ENCODE assay signal across 22 cellular contexts in the genomic region with DNA sequence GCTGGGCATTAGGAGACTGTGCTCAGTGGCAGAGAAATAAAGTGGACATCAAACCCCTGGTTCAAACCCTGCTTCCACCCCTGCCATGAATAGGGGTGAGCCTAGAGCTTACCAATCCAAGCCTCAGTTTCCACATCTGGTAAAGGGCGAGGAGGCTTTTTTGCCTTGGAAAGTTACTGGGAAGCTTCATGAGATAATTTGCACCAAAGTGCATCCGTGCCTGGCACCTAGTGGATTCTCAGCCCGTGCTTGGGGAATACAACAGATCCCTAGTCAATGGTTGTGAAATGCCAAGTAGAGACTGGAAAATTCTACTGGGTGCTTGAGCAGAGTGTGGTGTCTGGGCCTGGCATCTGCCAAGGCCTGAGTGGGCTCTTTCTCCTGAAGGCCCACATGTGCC.
DNase-seq lines count a peak whose midpoint lies in the region; ATAC-seq and TF ChIP-seq lines count a peak whose summit lies in the region.
"Had no signal": no experiment of that assay in that cellular context is flagged by ENCODE, and none has a peak within 500 bp of the region (broad histone marks: within the 10 kb centered on the region; RNA-seq: fewer than 3 reads in every experiment).

No MANE protein-coding gene starts in this region.

- intact Hi-C loops in esophagus muscularis mucosa (cut with DNase I), result no loop called here

- peak; percentile 17 for DNase-seq in activated effector memory CD4-positive, alpha-beta T cell treated with anti-CD3 and anti-CD28 coated beads, Interleukin-2, amount 50 U/mL, for 16 hours
- no peak for DNase-seq in activated effector memory CD4-positive, alpha-beta T cell treated with Interleukin-2 at 50 U/mL for 16 hours
- DNase-seq in pons (ENCODE audit: low spot score) (peak; percentile 46), suprapubic skin (ENCODE audit: low spot score in 2 of 2) (peak; percentile 10 to 24), NCI-H2196 (lab: John Stamatoyannopoulos, UW; ENCODE audit: unreplicated experiment) (no peak), esophagus muscularis mucosa (ENCODE audit: extremely low spot score) (no peak)
- DNase-seq: ACHN; AML-193; BE2C; CD8-positive, alpha-beta memory T cell; DMS 273 treated with DMSO at 0.1 percent for 48 hours; DMS79; EL; GDM1; HFFc6 had no signal

- H3K4me3 ChIP-seq in suprapubic skin (no peak overlapping the region), esophagus muscularis mucosa (no peak overlapping the region)
- H3K4me3 ChIP-seq: A549; BLaER1 treated with 17β-estradiol and CSF1 and Interleukin-3, amounts not matched to agents 10 nM and 100 nM; GM12878; GM23338; HAP-1 had no signal

- no peaks in the 10 kb centered on the region for H3K9me3 ChIP-seq in suprapubic skin
- no peaks in the 10 kb centered on the region for H3K9me3 ChIP-seq in esophagus muscularis mucosa
- H3K9me3 ChIP-seq: A549; BE2C; BLaER1 treated with 17β-estradiol and CSF1 and Interleukin-3, amounts not matched to agents 10 nM and 100 nM; HAP-1 had no signal

- H3K4me1 ChIP-seq in suprapubic skin, result no peaks in the 10 kb centered on the region
- H3K4me1 ChIP-seq in esophagus muscularis mucosa, result peaks cover 0 to 11% (median 5%) of the 10 kb centered on the region in 4 donors
- H3K4me1 ChIP-seq: A549 had no signal

- H3K36me3 ChIP-seq in suprapubic skin (no peaks in the 10 kb centered on the region), esophagus muscularis mucosa (no peaks in the 10 kb centered on the region)
- H3K36me3 ChIP-seq: BE2C; BLaER1 treated with 17β-estradiol and CSF1 and Interleukin-3, amounts not matched to agents 10 nM and 100 nM; HAP-1 had no signal

- TF ChIP-seq POLR2A in suprapubic skin (IDR thresholded peaks at IDR 0.05) (no peak), esophagus muscularis mucosa (IDR thresholded peaks at IDR 0.05; ENCODE audit: low read depth) (no peak)

- 91% methylated on average over 3 of the region's 3 CpGs for WGBS in suprapubic skin
- 97% methylated on average over 3 of the region's 3 CpGs for WGBS in esophagus muscularis mucosa

- H3K27ac ChIP-seq in suprapubic skin (no peak overlapping the region), esophagus muscularis mucosa (replicated peaks in 1 of 4) (no peak overlapping the region)
- H3K27ac ChIP-seq: 22Rv1; A549; BLaER1 treated with 17β-estradiol and CSF1 and Interleukin-3, amounts not matched to agents 10 nM and 100 nM had no signal

- ATAC-seq in HG03520 (IDR thresholded peaks at IDR 0.05; ENCODE audit: unreplicated experiment), result no peak
- ATAC-seq: A549, GM12878, GM23338 had no signal

- no peaks in the 10 kb centered on the region for H3K27me3 ChIP-seq in suprapubic skin
- no peaks in the 10 kb centered on the region for H3K27me3 ChIP-seq in esophagus muscularis mucosa
- H3K27me3 ChIP-seq: BE2C; BLaER1 treated with 17β-estradiol and CSF1 and Interleukin-3, amounts not matched to agents 10 nM and 100 nM had no signal

- TF ChIP-seq CTCF in suprapubic skin (IDR thresholded peaks at IDR 0.05), result no peak
- TF ChIP-seq CTCF in esophagus muscularis mucosa (IDR thresholded peaks at IDR 0.05), result no peak

- TF ChIP-seq EP300 in suprapubic skin (IDR thresholded peaks at IDR 0.05) (no peak), esophagus muscularis mucosa (IDR thresholded peaks at IDR 0.05) (no peak)

Comparison
In these comparisons a context has a peak if more than half of its experiments do, and no peak if none do; other contexts are left out.
1. DNase-seq: peak in activated effector memory CD4-positive, alpha-beta T cell treated with anti-CD3 and anti-CD28 coated beads, Interleukin-2, amount 50 U/mL, for 16 hours (single experiment), pons (single experiment) and suprapubic skin (2 of 2); none in activated effector memory CD4-positive, alpha-beta T cell treated with Interleukin-2 at 50 U/mL for 16 hours (single experiment), NCI-H2196 (single experiment) and esophagus muscularis mucosa (single experiment).